11 cellular contexts compared by ENCODE assay signal in genomic region chr3:160928183-160928718, GRCh38.
DNase-seq lines count a peak whose midpoint lies in the region; ATAC-seq, FAIRE-seq and TF ChIP-seq lines count a peak whose summit lies in the region.
"Had no signal": no experiment of that assay in that cellular context is flagged by ENCODE, and none has a peak within 500 bp of the region (broad histone marks: within the 10 kb centered on the region; RNA-seq: fewer than 3 reads in every experiment).

No MANE protein-coding gene starts in this region.

- no peaks in the 10 kb centered on the region for H3K27me3 ChIP-seq in HepG2 (ENCODE audit: control insufficient read depth in 1 of 2, insufficient read depth in 2 of 2, low read length in 2 of 2)
- no peaks in the 10 kb centered on the region for H3K27me3 ChIP-seq in right lobe of liver

- FAIRE-seq in HepG2 (lab: Jason Lieb, UNC), result no peak
- FAIRE-seq: colon had no signal

- H3K9me3 ChIP-seq in HepG2 (ENCODE audit: low read length), result no peaks in the 10 kb centered on the region
- no peaks in the 10 kb centered on the region for H3K9me3 ChIP-seq in right lobe of liver

- H3K4me1 ChIP-seq in HepG2 (ENCODE audit: insufficient read depth, low read length) (no peaks in the 10 kb centered on the region), right lobe of liver (no peaks in the 10 kb centered on the region)

- no peak overlapping the region for H3K4me3 Mint-ChIP-seq in activated naive CD8-positive, alpha-beta T cell treated with anti-CD3 and anti-CD28 coated beads for 36 hours
- H3K4me3 Mint-ChIP-seq in stimulated activated naive CD8-positive, alpha-beta T cell treated with anti-CD3 and anti-CD28 coated beads, Interleukin-15, amount 100 ng/mL, for 72 hours, result no peak overlapping the region
- H3K4me3 Mint-ChIP-seq: activated T-cell treated with anti-CD3 and anti-CD28 coated beads, Interleukin-2, amount 50 U/mL, for 72 hours; CD8-positive, alpha-beta T cell had no signal

- POLR2A ChIA-PET in HepG2 (lab: Yijun Ruan, JAX), result no interaction called here

- no peaks in the 10 kb centered on the region for H3K9me3 Mint-ChIP-seq in activated naive CD8-positive, alpha-beta T cell treated with anti-CD3 and anti-CD28 coated beads for 36 hours
- no peaks in the 10 kb centered on the region for H3K9me3 Mint-ChIP-seq in stimulated activated naive CD8-positive, alpha-beta T cell treated with anti-CD3 and anti-CD28 coated beads, Interleukin-15, amount 100 ng/mL, for 72 hours
- H3K9me3 Mint-ChIP-seq: activated T-cell treated with anti-CD3 and anti-CD28 coated beads, Interleukin-2, amount 50 U/mL, for 72 hours; CD8-positive, alpha-beta T cell had no signal

- H3K36me3 ChIP-seq in HepG2 (replicated peaks in 1 of 2; ENCODE audit: control insufficient read depth in 1 of 2, insufficient read depth in 2 of 2, low read length in 2 of 2) (no peaks in the 10 kb centered on the region), right lobe of liver (no peaks in the 10 kb centered on the region)

- no peaks in the 10 kb centered on the region for H4K20me1 ChIP-seq in HepG2 (ENCODE audit: insufficient read depth, low read length)

- 39% methylated on average over 5 of the region's 5 CpGs for WGBS in HepG2 (ENCODE audit: low lambda C conversion rate)
- WGBS in right lobe of liver (ENCODE audit: insufficient coverage, low coverage, low lambda C conversion rate, missing lambda C conversion rate), result 96% methylated on average over 4 of the region's 5 CpGs

- H3K27ac Mint-ChIP-seq in activated naive CD8-positive, alpha-beta T cell treated with anti-CD3 and anti-CD28 coated beads for 36 hours, result no peak overlapping the region
- no peak overlapping the region for H3K27ac Mint-ChIP-seq in stimulated activated naive CD8-positive, alpha-beta T cell treated with anti-CD3 and anti-CD28 coated beads, Interleukin-15, amount 100 ng/mL, for 72 hours
- H3K27ac Mint-ChIP-seq: activated T-cell treated with anti-CD3 and anti-CD28 coated beads, Interleukin-2, amount 50 U/mL, for 72 hours; CD8-positive, alpha-beta T cell had no signal

- no peak for DNase-seq in HepG2 (ENCODE audit: low spot score)
- no peak for DNase-seq in right lobe of liver
- DNase-seq in NB4 (ENCODE audit: low read depth), result peak; percentile 12
- no peak for DNase-seq in astrocyte of the spinal cord (ENCODE audit: low read depth, low spot score)
- DNase-seq in ureter (ENCODE audit: low spot score), result no peak
- no peak for DNase-seq in activated naive CD8-positive, alpha-beta T cell treated with anti-CD3 and anti-CD28 coated beads for 36 hours
- DNase-seq in stimulated activated naive CD8-positive, alpha-beta T cell treated with anti-CD3 and anti-CD28 coated beads, Interleukin-15, amount 100 ng/mL, for 72 hours, result no peak
- DNase-seq: activated T-cell treated with anti-CD3 and anti-CD28 coated beads, Interleukin-2, amount 50 U/mL, for 72 hours; CD8-positive, alpha-beta T cell had no signal

- H3K27ac ChIP-seq in HepG2 (ENCODE audit: extremely low read length, insufficient read depth, low read length) (no peak overlapping the region), right lobe of liver (no peak overlapping the region)

- no peak for TF ChIP-seq CTCF in HepG2 (CRISPR knock-in tag; IDR thresholded peaks at IDR 0.05)
- TF ChIP-seq CTCF in right lobe of liver (IDR thresholded peaks at IDR 0.05), result no peak
- peak; percentile 4 for TF ChIP-seq CTCF in NB4 (IDR thresholded peaks at IDR 0.05; ENCODE audit: low read depth, low read length)
- TF ChIP-seq CTCF in astrocyte of the spinal cord (IDR thresholded peaks at IDR 0.05; ENCODE audit: low read depth, low read length), result peak; percentile 19

- ATAC-seq in HepG2 (peak; percentile 44; the same call in 2 of the 3 replicates), right lobe of liver (no peak), HG03039 (IDR thresholded peaks at IDR 0.05; ENCODE audit: unreplicated experiment) (no peak)
- no peak for ATAC-seq in stimulated activated naive CD8-positive, alpha-beta T cell treated with anti-CD3 and anti-CD28 coated beads, Interleukin-15, amount 100 ng/mL, for 72 hours
- ATAC-seq: activated T-cell treated with anti-CD3 and anti-CD28 coated beads, Interleukin-2, amount 50 U/mL, for 72 hours; CD8-positive, alpha-beta T cell had no signal

- TF ChIP-seq POLR2A in HepG2 (IDR thresholded peaks at IDR 0.05; ENCODE audit: insufficient read depth in 1 of 2, low read depth in 2 of 2, low read length in 2 of 2), result no peak
- TF ChIP-seq POLR2A in right lobe of liver (IDR thresholded peaks at IDR 0.05), result no peak
- no peak for TF ChIP-seq POLR2A in NB4 (IDR thresholded peaks at IDR 0.05; ENCODE audit: extremely low read depth, insufficient read length)

- no peak overlapping the region for H3K4me2 ChIP-seq in HepG2 (ENCODE audit: low read depth, low read length)

- TF ChIP-seq EP300 in HepG2 (IDR thresholded peaks at IDR 0.05; ENCODE audit: low read depth in 2 of 2, low read length in 2 of 2), result no peak
- TF ChIP-seq EP300 in HepG2 (CRISPR knock-in tag; IDR thresholded peaks at IDR 0.05; ENCODE audit: borderline replicate concordance), result no peak

- no peaks in the 10 kb centered on the region for H3K79me2 ChIP-seq in HepG2 (ENCODE audit: insufficient read depth, low read length)

- no peak overlapping the region for H3K9ac ChIP-seq in HepG2 (ENCODE audit: insufficient read depth, low read depth, low read length)

- TF ChIP-seq RAD21 in HepG2 (CRISPR knock-in tag; IDR thresholded peaks at IDR 0.05), result no peak

- no peaks in the 10 kb centered on the region for H3K36me3 Mint-ChIP-seq in activated naive CD8-positive, alpha-beta T cell treated with anti-CD3 and anti-CD28 coated beads for 36 hours
- H3K36me3 Mint-ChIP-seq: CD8-positive, alpha-beta T cell had no signal

- in situ Hi-C loops in HepG2 (cut with HindIII; ENCODE audit: extremely low pct_ligation_motif_present, low pct_unique_long_range_greater_than_20kb) (loop anchor here (10.0 kb wide), 2 partner anchors 347 to 497 kb away; no protein-coding TSS in a partner anchor), astrocyte of the spinal cord (cut with HindIII; ENCODE audit: low sequenced_read_pairs) (no loop called here)

- intact Hi-C loops in HepG2 (cut with micrococcal nuclease; ENCODE audit: unreplicated experiment) (loop anchor here (5.0 to 10.0 kb wide), 2 partner anchors 221 to 347 kb away; no protein-coding TSS in a partner anchor), right lobe of liver (cut with DNase I) (no loop called here)

- H3K4me1 Mint-ChIP-seq in activated naive CD8-positive, alpha-beta T cell treated with anti-CD3 and anti-CD28 coated beads for 36 hours, result no peaks in the 10 kb centered on the region
- H3K4me1 Mint-ChIP-seq in stimulated activated naive CD8-positive, alpha-beta T cell treated with anti-CD3 and anti-CD28 coated beads, Interleukin-15, amount 100 ng/mL, for 72 hours, result no peaks in the 10 kb centered on the region

- CTCF ChIA-PET in HepG2 (lab: Yijun Ruan, JAX; ENCODE audit: low intra/inter-chr PET ratio, low total read pairs), result no interaction called here

- H2AFZ ChIP-seq in HepG2 (ENCODE audit: low read length), result no peak overlapping the region

- peaks cover 13% of the 10 kb centered on the region for H3K27me3 Mint-ChIP-seq in activated naive CD8-positive, alpha-beta T cell treated with anti-CD3 and anti-CD28 coated beads for 36 hours
- H3K27me3 Mint-ChIP-seq in stimulated activated naive CD8-positive, alpha-beta T cell treated with anti-CD3 and anti-CD28 coated beads, Interleukin-15, amount 100 ng/mL, for 72 hours, result peaks cover 32% of the 10 kb centered on the region

- BruUV-seq in HepG2 (replicated peaks; lab: Mats Ljungman, UMichigan), result no TSS peak

- H3K4me3 ChIP-seq in HepG2 (replicated peaks in 1 of 3; ENCODE audit: insufficient read depth in 1 of 3, low read depth in 2 of 3, low read length in 3 of 3) (no peak overlapping the region), right lobe of liver (no peak overlapping the region), NB4 (ENCODE audit: low read depth, low read length) (no peak overlapping the region), astrocyte of the spinal cord (ENCODE audit: low read depth, low read length) (no peak overlapping the region)

TF ChIP-seq in HepG2, 621 proteins besides CTCF, POLR2A, EP300 and RAD21:
- TF ChIP-seq E2F2 (CRISPR knock-in tag; IDR thresholded peaks at IDR 0.05; ENCODE audit: borderline replicate concordance) (no peak), ZNF44 (CRISPR knock-in tag; IDR thresholded peaks at IDR 0.05) (0 out of 2 replicates have a peak, but pooled peaks have one; percentile 38)

Comparison
In these comparisons a context has a peak if more than half of its experiments do, and no peak if none do; other contexts are left out.
1. CTCF ChIP-seq: peak in NB4 (single experiment) and astrocyte of the spinal cord (single experiment); none in HepG2 (single experiment) and right lobe of liver (0 of 4).